Comparison of ENCODE assay signal across 8 cellular contexts in the genomic region with DNA sequence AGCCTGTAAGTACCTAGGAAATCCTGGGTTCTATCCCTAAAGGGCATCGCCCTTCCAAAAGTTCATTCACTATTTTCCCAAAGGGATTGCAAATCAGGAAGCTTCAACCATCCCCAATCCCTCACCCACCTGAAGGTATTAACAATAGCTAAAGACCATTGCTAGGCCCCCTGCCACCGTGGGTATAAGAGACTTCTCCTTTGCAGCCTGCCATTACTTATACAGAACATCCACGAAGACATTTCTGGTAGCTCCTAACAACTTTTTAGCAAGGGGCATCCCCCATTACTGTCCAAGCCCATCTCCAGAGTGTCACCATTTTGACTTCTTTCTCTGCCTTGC. TPM values are rescaled to one million over a fixed set of nuclear protein-coding genes. Genes with fewer than 3 reads are reported as not detected.
DNase-seq lines count a peak whose midpoint lies in the region; ATAC-seq and TF ChIP-seq lines count a peak whose summit lies in the region.

No MANE protein-coding gene starts in this region.

- H3K36me3 ChIP-seq in SJSA1: peaks cover 15% of the 10 kb centered on the region; the same call in 1 of the 2 replicates

- TF ChIP-seq CTCF in fibroblast of the aortic adventitia (IDR thresholded peaks at IDR 0.05; ENCODE audit: insufficient read depth, low read length): no peak

- peaks cover 13% of the 10 kb centered on the region for H3K36me3 Mint-ChIP-seq in T-helper 1 cell treated with Interleukin-12 subunit alpha and Interleukin-12 subunit beta and Interleukin-4 antibody, amounts not matched to agents 30 μg/mL and 1 μg/mL, for 36 hours (ENCODE audit: low read depth)
- peaks cover 16% of the 10 kb centered on the region for H3K36me3 Mint-ChIP-seq in stimulated activated memory B cell treated with anti-CD40 and anti-IgM and Interleukin-4, amounts not matched to agents 10 μg/mL and 1 μg/mL and 100 μg/mL, for 72 hours

- ATAC-seq in stimulated activated memory B cell treated with anti-CD40 and anti-IgM and Interleukin-4, amounts not matched to agents 10 μg/mL and 1 μg/mL and 100 μg/mL, for 72 hours: peak; percentile 20

- H3K27me3 Mint-ChIP-seq in T-helper 1 cell treated with Interleukin-12 subunit alpha and Interleukin-12 subunit beta and Interleukin-4 antibody, amounts not matched to agents 30 μg/mL and 1 μg/mL, for 36 hours (ENCODE audit: low read depth): peaks cover 39% of the 10 kb centered on the region
- H3K27me3 Mint-ChIP-seq in stimulated activated memory B cell treated with anti-CD40 and anti-IgM and Interleukin-4, amounts not matched to agents 10 μg/mL and 1 μg/mL and 100 μg/mL, for 72 hours: peaks cover 16% of the 10 kb centered on the region

- H3K4me3 ChIP-seq in SJSA1 (peak overlapping the region; percentile 68), fibroblast of the aortic adventitia (ENCODE audit: low read depth, low read length) (peak overlapping the region; percentile 46)

- peak overlapping the region; percentile 88 for H3K4me3 Mint-ChIP-seq in T-helper 1 cell treated with Interleukin-12 subunit alpha and Interleukin-12 subunit beta and Interleukin-4 antibody, amounts not matched to agents 30 μg/mL and 1 μg/mL, for 36 hours
- peak overlapping the region; percentile 89 for H3K4me3 Mint-ChIP-seq in stimulated activated memory B cell treated with anti-CD40 and anti-IgM and Interleukin-4, amounts not matched to agents 10 μg/mL and 1 μg/mL and 100 μg/mL, for 72 hours

- H3K27ac ChIP-seq in SJSA1: no peak overlapping the region

- no peak for DNase-seq in T-helper 1 cell
- no peak for DNase-seq in SJSA1 (ENCODE audit: low read depth in 1 of 2, low spot score in 2 of 2)
- no peak for DNase-seq in fibroblast of the aortic adventitia (ENCODE audit: low read depth)
- no peak for DNase-seq in NCI-H226
- no peak for DNase-seq in mesenteric fat pad (ENCODE audit: low spot score)
- DNase-seq in inferior parietal cortex (ENCODE audit: extremely low spot score): no peak

- peak overlapping the region; percentile 28 for H3K27ac Mint-ChIP-seq in T-helper 1 cell treated with Interleukin-12 subunit alpha and Interleukin-12 subunit beta and Interleukin-4 antibody, amounts not matched to agents 30 μg/mL and 1 μg/mL, for 36 hours
- H3K27ac Mint-ChIP-seq in stimulated activated memory B cell treated with anti-CD40 and anti-IgM and Interleukin-4, amounts not matched to agents 10 μg/mL and 1 μg/mL and 100 μg/mL, for 72 hours: peak overlapping the region; percentile 55

- peaks cover 16% of the 10 kb centered on the region for H3K4me1 ChIP-seq in SJSA1 (replicated peaks)

- H3K9me3 Mint-ChIP-seq in T-helper 1 cell treated with Interleukin-12 subunit alpha and Interleukin-12 subunit beta and Interleukin-4 antibody, amounts not matched to agents 30 μg/mL and 1 μg/mL, for 36 hours: no peaks in the 10 kb centered on the region
- H3K9me3 Mint-ChIP-seq in stimulated activated memory B cell treated with anti-CD40 and anti-IgM and Interleukin-4, amounts not matched to agents 10 μg/mL and 1 μg/mL and 100 μg/mL, for 72 hours: no peaks in the 10 kb centered on the region

- no peaks in the 10 kb centered on the region for H3K27me3 ChIP-seq in SJSA1 (replicated peaks)

- peaks cover 16% of the 10 kb centered on the region for H3K4me1 Mint-ChIP-seq in T-helper 1 cell treated with Interleukin-12 subunit alpha and Interleukin-12 subunit beta and Interleukin-4 antibody, amounts not matched to agents 30 μg/mL and 1 μg/mL, for 36 hours (ENCODE audit: low read depth)
- H3K4me1 Mint-ChIP-seq in stimulated activated memory B cell treated with anti-CD40 and anti-IgM and Interleukin-4, amounts not matched to agents 10 μg/mL and 1 μg/mL and 100 μg/mL, for 72 hours: peaks cover 15% of the 10 kb centered on the region

- H3K9me3 ChIP-seq in SJSA1 (replicated peaks): peaks cover 3% of the 10 kb centered on the region; the same call in 1 of the 2 replicates

RNA-seq across cellular contexts. Expression of gene SMUG1, which starts 0.4 kb away (rescaled TPM):
- 35.9 and 50.6 TPM in 2 replicates for total RNA-seq in SJSA1 (2014; rRNA removed; shearing (Covaris generic))
- total RNA-seq in fibroblast of the aortic adventitia (ENCODE audit: low replicate concordance) (18.3 and 27.5 TPM in 2 replicates), mesenteric fat pad (23.4 TPM)
